Comparison of ENCODE assay signal across 8 cellular contexts in genomic region chr19:1206063-1206732, GRCh38. TPM values are rescaled to one million over a fixed set of nuclear protein-coding genes. Genes with fewer than 3 reads are reported as not detected.
A peak's percentile ranks its signal among the peaks of the same experiment; 100 is the strongest.
DNase-seq lines count a peak whose midpoint lies in the region; ATAC-seq and TF ChIP-seq lines count a peak whose summit lies in the region.

No MANE protein-coding gene starts in this region.

- H3K27me3 ChIP-seq in adrenal gland (no peaks in the 10 kb centered on the region), left lung (no peaks in the 10 kb centered on the region), thyroid gland (no peaks in the 10 kb centered on the region)

- intact Hi-C loops in adrenal gland (cut with DNase I) = no loop called here
- intact Hi-C loops in left lung (cut with DNase I) = no loop called here
- intact Hi-C loops in thyroid gland (cut with DNase I) = no loop called here

- no peaks in the 10 kb centered on the region for H3K27me3 Mint-ChIP-seq in activated CD4-positive, alpha-beta T cell treated with anti-CD3 and anti-CD28 coated beads, Interleukin-2, amount 10 ng/mL, durations not matched to agents 7 days and 5 days

- H3K4me1 ChIP-seq in adrenal gland (replicated peaks in 1 of 2) = peaks cover 37 to 51% of the 10 kb centered on the region in 2 donors
- peaks cover 14 to 69% of the 10 kb centered on the region in 2 donors for H3K4me1 ChIP-seq in left lung
- peaks cover 32 to 39% of the 10 kb centered on the region in 2 donors for H3K4me1 ChIP-seq in thyroid gland

- DNase-seq in activated CD4-positive, alpha-beta T cell treated with anti-CD3 and anti-CD28 coated beads, Interleukin-2, amount 10 ng/mL, durations not matched to agents 7 days and 5 days = no peak
- DNase-seq in activated CD4-positive, alpha-beta T cell treated with anti-CD3 and anti-CD28 coated beads for 1 hour = no peak
- peak in 4 of 7 donors; percentile 24 to 42 (median 34) for DNase-seq in adrenal gland
- peak in 1 of 2 donors; percentile 83 for DNase-seq in left lung
- DNase-seq in thyroid gland = no peak
- no peak for DNase-seq in AG20443 (ENCODE audit: low spot score)
- no peak for DNase-seq in NCI-H524 treated with DMSO at 0.1 percent for 48 hours (lab: John Stamatoyannopoulos, UW)
- DNase-seq in Kasumi-1 (lab: John Stamatoyannopoulos, UW) = no peak

- H3K27ac ChIP-seq in adrenal gland (peak overlapping the region; percentile 58 to 91 (median 79)), left lung (peak overlapping the region; percentile 75), thyroid gland (peak overlapping the region; percentile 56 to 79 (median 73))

- H3K9me3 ChIP-seq in adrenal gland (replicated peaks in 1 of 3) (no peaks in the 10 kb centered on the region), left lung (no peaks in the 10 kb centered on the region), thyroid gland (no peaks in the 10 kb centered on the region)

- ATAC-seq in left lung = no peak

- WGBS in adrenal gland, 4 donors = 0 to 1% (median 1%) methylated on average over 18 to 83 of the region's 90 CpGs
- 0 to 4% methylated on average over 14 to 21 of the region's 90 CpGs for WGBS in thyroid gland, 2 donors

- H3K36me3 Mint-ChIP-seq in activated CD4-positive, alpha-beta T cell treated with anti-CD3 and anti-CD28 coated beads, Interleukin-2, amount 10 ng/mL, durations not matched to agents 7 days and 5 days (ENCODE audit: low read depth) = peaks cover 23% of the 10 kb centered on the region

- peak overlapping the region; percentile 97 for H3K4me3 Mint-ChIP-seq in activated CD4-positive, alpha-beta T cell treated with anti-CD3 and anti-CD28 coated beads, Interleukin-2, amount 10 ng/mL, durations not matched to agents 7 days and 5 days

- peak overlapping the region; percentile 89 for H3K27ac Mint-ChIP-seq in activated CD4-positive, alpha-beta T cell treated with anti-CD3 and anti-CD28 coated beads, Interleukin-2, amount 10 ng/mL, durations not matched to agents 7 days and 5 days

- peaks cover 34% of the 10 kb centered on the region for H3K4me1 Mint-ChIP-seq in activated CD4-positive, alpha-beta T cell treated with anti-CD3 and anti-CD28 coated beads, Interleukin-2, amount 10 ng/mL, durations not matched to agents 7 days and 5 days

- no peaks in the 10 kb centered on the region for H3K9me3 Mint-ChIP-seq in activated CD4-positive, alpha-beta T cell treated with anti-CD3 and anti-CD28 coated beads, Interleukin-2, amount 10 ng/mL, durations not matched to agents 7 days and 5 days

- peak overlapping the region; percentile 34 to 93 (median 52) for H3K4me3 ChIP-seq in adrenal gland
- peak overlapping the region; percentile 67 to 88 for H3K4me3 ChIP-seq in left lung
- peak overlapping the region; percentile 35 to 83 (median 58) for H3K4me3 ChIP-seq in thyroid gland (replicated peaks in 1 of 3)

- CTCF ChIA-PET in activated CD4-positive, alpha-beta T cell treated with anti-CD3 and anti-CD28 coated beads, Interleukin-2, amount 10 ng/mL, durations not matched to agents 7 days and 5 days (lab: Charles Lee) = interaction anchor here (1.0 to 1.4 kb wide), 2 partner anchors 38 to 113 kb away, joined by 3 to 6 read pairs; no protein-coding TSS in a partner anchor

- POLR2A ChIA-PET in activated CD4-positive, alpha-beta T cell treated with anti-CD3 and anti-CD28 coated beads, Interleukin-2, amount 10 ng/mL, durations not matched to agents 7 days and 5 days (lab: Charles Lee) = interaction anchor here (0.6 kb wide), 1 partner anchor 658 kb away, joined by 3 read pairs; no protein-coding TSS in a partner anchor

- TF ChIP-seq CTCF in adrenal gland (IDR thresholded peaks at IDR 0.05) (no peak), left lung (IDR thresholded peaks at IDR 0.05) (no peak), thyroid gland (IDR thresholded peaks at IDR 0.05) (no peak)

- H3K36me3 ChIP-seq in adrenal gland (replicated peaks in 1 of 2) = peaks cover 0 to 10% of the 10 kb centered on the region in 2 donors
- H3K36me3 ChIP-seq in left lung = peaks cover 0 to 6% of the 10 kb centered on the region in 2 donors
- H3K36me3 ChIP-seq in thyroid gland = no peaks in the 10 kb centered on the region

- no peak for TF ChIP-seq POLR2A in adrenal gland (IDR thresholded peaks at IDR 0.05)
- no peak for TF ChIP-seq POLR2A in thyroid gland (IDR thresholded peaks at IDR 0.05)

RNA-seq across cellular contexts. Expression of gene STK11, which starts 0.6 kb away (rescaled TPM):
- 10 to 100 TPM; 71.7 to 82.0 TPM for total RNA-seq in activated CD4-positive, alpha-beta T cell treated with anti-CD3 and anti-CD28 coated beads, Interleukin-2, amount 10 ng/mL, durations not matched to agents 7 days and 5 days
- total RNA-seq in adrenal gland (100 to 1,000 TPM in 3 of 8 donors, 10 to 100 TPM in 5; 53.5 to 117 (median 93.7) TPM), left lung (10 to 100 TPM; 42.6 to 52.0 TPM), thyroid gland (10 to 100 TPM; 60.2 to 83.4 (median 71.1) TPM)
- polyA plus RNA-seq in adrenal gland = 100 to 1,000 TPM in 1 of 3 donors, 10 to 100 TPM in 2; 37.8 to 148 (median 94.5) TPM

RNA-seq across cellular contexts. Expression of gene CBARP, which starts 31.6 kb away (rescaled TPM):
- not detected for total RNA-seq in activated CD4-positive, alpha-beta T cell treated with anti-CD3 and anti-CD28 coated beads, Interleukin-2, amount 10 ng/mL, durations not matched to agents 7 days and 5 days
- total RNA-seq in adrenal gland = 1 to 10 TPM in 6 of 8 donors, not detected in 2; 1.0 to 5.0 (median 1.8) TPM
- polyA plus RNA-seq in adrenal gland = 1 to 10 TPM in 2 of 3 donors, under 1 TPM in 1; 0.09 to 9.3 (median 2.2) TPM
- 1 to 10 TPM in 1 of 2 donors, under 1 TPM in 1; 0.55 to 1.5 TPM for total RNA-seq in left lung
- total RNA-seq in thyroid gland = 1 to 10 TPM in 3 of 4 donors, under 1 TPM in 1; 0.73 to 3.2 (median 1.5) TPM

RNA-seq across cellular contexts. Expression of gene SBNO2, which starts 32.1 kb away (rescaled TPM):
- total RNA-seq in activated CD4-positive, alpha-beta T cell treated with anti-CD3 and anti-CD28 coated beads, Interleukin-2, amount 10 ng/mL, durations not matched to agents 7 days and 5 days = 10 to 100 TPM; 84.7 to 91.7 TPM
- total RNA-seq in adrenal gland = 100 to 1,000 TPM in 3 of 8 donors, 10 to 100 TPM in 5; 33.0 to 176 (median 77.2) TPM
- polyA plus RNA-seq in adrenal gland = 100 to 1,000 TPM in 1 of 3 donors, 10 to 100 TPM in 2; 13.6 to 118 (median 84.2) TPM
- 100 to 1,000 TPM in 1 of 2 donors, 10 to 100 TPM in 1; 68.3 to 119 TPM for total RNA-seq in left lung
- 10 to 100 TPM; 22.8 to 69.0 (median 25.5) TPM for total RNA-seq in thyroid gland

RNA-seq across cellular contexts. Expression of gene ATP5F1D, which starts 35.4 kb away (rescaled TPM):
- 100 to 1,000 TPM; 151 to 166 TPM for total RNA-seq in activated CD4-positive, alpha-beta T cell treated with anti-CD3 and anti-CD28 coated beads, Interleukin-2, amount 10 ng/mL, durations not matched to agents 7 days and 5 days
- total RNA-seq in adrenal gland (100 to 1,000 TPM in 7 of 8 donors, 10 to 100 TPM in 1; 80.2 to 435 (median 229) TPM), left lung (100 to 1,000 TPM; 139 to 161 TPM), thyroid gland (100 to 1,000 TPM in 1 of 4 donors, 10 to 100 TPM in 3; 39.2 to 182 (median 83.0) TPM)
- 1,000 to 10,000 TPM in 1 of 3 donors, 100 to 1,000 TPM in 1, 10 to 100 TPM in 1; 15.6 to 1,534 (median 925) TPM for polyA plus RNA-seq in adrenal gland

RNA-seq across cellular contexts. Expression of gene MIDN, which starts 42.2 kb away (rescaled TPM):
- total RNA-seq in activated CD4-positive, alpha-beta T cell treated with anti-CD3 and anti-CD28 coated beads, Interleukin-2, amount 10 ng/mL, durations not matched to agents 7 days and 5 days = 10 to 100 TPM; 58.0 to 65.7 TPM
- total RNA-seq in adrenal gland (100 to 1,000 TPM in 5 of 8 donors, 10 to 100 TPM in 3; 20.0 to 189 (median 113) TPM), left lung (100 to 1,000 TPM in 1 of 2 donors, 10 to 100 TPM in 1; 87.4 to 115 TPM), thyroid gland (10 to 100 TPM; 16.2 to 89.2 (median 17.9) TPM)
- 10 to 100 TPM; 15.5 to 73.0 (median 46.8) TPM for polyA plus RNA-seq in adrenal gland

Comparison
In these comparisons a context has a peak if more than half of its experiments do, and no peak if none do; other contexts are left out.
1. DNase-seq: peak in adrenal gland (4 of 7); none in activated CD4-positive, alpha-beta T cell treated with anti-CD3 and anti-CD28 coated beads, Interleukin-2, amount 10 ng/mL, durations not matched to agents 7 days and 5 days (single experiment), activated CD4-positive, alpha-beta T cell treated with anti-CD3 and anti-CD28 coated beads for 1 hour (single experiment), thyroid gland (0 of 2), AG20443 (single experiment), NCI-H524 treated with DMSO at 0.1 percent for 48 hours (single experiment) and Kasumi-1 (0 of 2).
2. Peak in every context shown above with its lines, with median percentiles within 50 percentile points of each other: H3K27ac ChIP-seq and H3K4me3 ChIP-seq.